25 cellular contexts compared by ENCODE assay signal in genomic region chr9:116409659-116410058, GRCh38.
"Had no signal": no experiment of that assay in that cellular context is flagged by ENCODE, and none has a peak within 500 bp of the region (broad histone marks: within the 10 kb centered on the region; RNA-seq: fewer than 3 reads in every experiment).

No MANE protein-coding gene starts in this region.

- H3K79me2 ChIP-seq: parathyroid adenoma had no signal

- H3K4me3 ChIP-seq: neural progenitor cell, ovary, psoas muscle, right lobe of liver, sigmoid colon, suprapubic skin, testis, tibial artery, transverse colon, upper lobe of right lung, uterus had no signal

- DNase-seq: natural killer cell; occipital lobe; ovary; posterior cingulate gyrus; psoas muscle; right cardiac atrium; right lobe of liver; sigmoid colon; small intestine; stimulated activated CD4-positive, alpha-beta T cell treated with anti-CD3 and anti-CD28 coated beads, Interleukin-15, amount 100 ng/mL, for 24 hours; stimulated activated CD4-positive, alpha-beta T cell treated with anti-CD3 and anti-CD28 coated beads, Interleukin-2, amount 100 ng/mL, for 24 hours; stimulated activated CD4-positive, alpha-beta T cell treated with anti-CD3 and anti-CD28 coated beads, Interleukin-2, amount 100 ng/mL, for 48 hours; stimulated activated CD4-positive, alpha-beta T cell treated with anti-CD3 and anti-CD28 coated beads, Interleukin-4, amount 100 ng/mL, for 24 hours; stimulated activated naive CD4-positive, alpha-beta T cell; stimulated activated naive CD8-positive, alpha-beta T cell treated with anti-CD3 and anti-CD28 coated beads, Interleukin-15, amount 100 ng/mL, for 72 hours; stimulated activated naive CD8-positive, alpha-beta T cell treated with anti-CD3 and anti-CD28 coated beads, Interleukin-15, Interleukin-2, amounts not matched to agents 100 U/mL and 50 U/mL, for 24 hours; substantia nigra; testis; tibial artery; transverse colon; upper lobe of right lung; uterus had no signal

- H2AFZ ChIP-seq: neural progenitor cell, parathyroid adenoma had no signal

- H3K27me3 ChIP-seq: neural progenitor cell, ovary, right lobe of liver, sigmoid colon, suprapubic skin, testis, tibial artery, transverse colon, upper lobe of right lung, uterus had no signal

- H3K4me2 ChIP-seq: neural progenitor cell had no signal

- H3K36me3 ChIP-seq: neural progenitor cell, ovary, right lobe of liver, sigmoid colon, suprapubic skin, tibial artery, transverse colon, upper lobe of right lung, uterus had no signal

- H3K9ac ChIP-seq: neural progenitor cell, parathyroid adenoma had no signal

- H3K4me1 ChIP-seq: neural progenitor cell, parathyroid adenoma, psoas muscle, right lobe of liver, suprapubic skin, testis, tibial artery, transverse colon, upper lobe of right lung, uterus had no signal

- FAIRE-seq: small intestine had no signal

- H3K9me3 ChIP-seq: ovary, psoas muscle, right lobe of liver, sigmoid colon, suprapubic skin, testis, tibial artery, transverse colon, upper lobe of right lung, uterus had no signal

- H3K27ac ChIP-seq: neural progenitor cell, ovary, parathyroid adenoma, psoas muscle, right lobe of liver, sigmoid colon, suprapubic skin, testis, tibial artery, transverse colon, upper lobe of right lung, uterus had no signal
